In the genomic region with DNA sequence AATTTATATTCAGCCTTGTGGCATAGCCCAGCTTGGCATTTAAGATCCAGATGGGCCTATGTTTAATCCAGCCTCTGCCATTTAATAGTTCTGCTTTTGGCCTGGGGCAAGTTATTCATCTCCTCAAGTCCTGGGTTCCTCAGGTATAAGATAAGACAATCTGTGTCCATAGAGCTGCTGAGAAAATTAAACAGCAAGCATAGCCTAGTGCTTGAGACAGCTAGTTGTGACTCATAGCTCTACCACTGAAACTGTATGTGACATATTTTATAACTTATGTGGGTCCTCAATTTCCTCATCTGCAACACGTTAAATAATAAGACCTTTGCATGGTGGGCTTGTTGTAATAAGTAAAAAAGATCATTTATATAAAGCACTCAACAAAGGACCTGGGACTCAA, we compare ENCODE assay signal across 18 cellular contexts. TPM values are rescaled to one million over a fixed set of nuclear protein-coding genes. Genes with fewer than 3 reads are reported as not detected.
"Had no signal": no experiment of that assay in that cellular context is flagged by ENCODE, and none has a peak within 500 bp of the region (broad histone marks: within the 10 kb centered on the region; RNA-seq: fewer than 3 reads in every experiment).

No MANE protein-coding gene starts in this region.

- H3K27ac ChIP-seq: body of pancreas, colonic mucosa, lower lobe of right lung, sigmoid colon, thyroid gland had no signal

- H3K36me3 ChIP-seq: colonic mucosa, lower lobe of right lung, sigmoid colon, thyroid gland had no signal

- DNase-seq: activated CD4-positive, alpha-beta T cell treated with anti-CD3 and anti-CD28 coated beads for 48 hours; activated CD4-positive, CD25-positive, alpha-beta regulatory T cell; activated CD8-positive, alpha-beta T cell treated with anti-CD3 and anti-CD28 coated beads, Interleukin-2, amount 10 ng/mL, durations not matched to agents 7 days and 5 days; activated naive CD4-positive, alpha-beta T cell treated with anti-CD3 and anti-CD28 coated beads for 36 hours; activated T-cell treated with anti-CD3 and anti-CD28 coated beads, Interleukin-2, amount 50 U/mL, for 4 hours; body of pancreas; caudate nucleus; colonic mucosa; erythroblast; lower lobe of right lung; sigmoid colon; stimulated activated naive B cell treated with anti-CD40 and anti-IgM and Interleukin-4, amounts not matched to agents 10 μg/mL and 1 μg/mL and 100 μg/mL, for 72 hours; T1000; thyroid gland had no signal

- H3K9me3 ChIP-seq: body of pancreas, colonic mucosa, lower lobe of right lung, sigmoid colon, thyroid gland had no signal

- H3K27me3 ChIP-seq: body of pancreas, colonic mucosa, sigmoid colon, thyroid gland had no signal

- H3K4me3 ChIP-seq: body of pancreas, colonic mucosa, lower lobe of right lung, sigmoid colon, thyroid gland had no signal

- ATAC-seq: activated CD8-positive, alpha-beta T cell treated with anti-CD3 and anti-CD28 coated beads, Interleukin-2, amount 10 ng/mL, durations not matched to agents 7 days and 5 days; activated T-cell treated with anti-CD3 and anti-CD28 coated beads, Interleukin-2, amount 50 U/mL, for 4 hours; body of pancreas; lower lobe of right lung; stimulated activated naive B cell treated with anti-CD40 and anti-IgM and Interleukin-4, amounts not matched to agents 10 μg/mL and 1 μg/mL and 100 μg/mL, for 72 hours had no signal

- FAIRE-seq: frontal cortex, keratinocyte, urothelium cell line had no signal

- H3K4me1 ChIP-seq: colonic mucosa, lower lobe of right lung, sigmoid colon, thyroid gland had no signal

RNA-seq across cellular contexts. Expression of a gene that starts 53.3 kb away (rescaled TPM):
- total RNA-seq: activated CD8-positive, alpha-beta T cell treated with anti-CD3 and anti-CD28 coated beads, Interleukin-2, amount 10 ng/mL, durations not matched to agents 7 days and 5 days; activated naive CD4-positive, alpha-beta T cell treated with anti-CD3 and anti-CD28 coated beads for 36 hours; lower lobe of right lung; mesothelial cell of epicardium had no signal
